Comparison of ENCODE assay signal across 8 cellular contexts in genomic region chr6:39309942-39310531, GRCh38. TPM values are rescaled to one million over a fixed set of nuclear protein-coding genes. Genes with fewer than 3 reads are reported as not detected.
A peak's percentile ranks its signal among the peaks of the same experiment; 100 is the strongest.
DNase-seq lines count a peak whose midpoint lies in the region; ATAC-seq, FAIRE-seq and TF ChIP-seq lines count a peak whose summit lies in the region.

No MANE protein-coding gene starts in this region.

- H3K4me1 Mint-ChIP-seq in chondrocyte (ENCODE audit: low read depth), result peaks cover 5% of the 10 kb centered on the region

- H3K27ac Mint-ChIP-seq in chondrocyte (ENCODE audit: unreplicated experiment), result no peak overlapping the region

- FAIRE-seq in GM12892 (lab: Jason Lieb, UNC), result peak; percentile 93

- no peaks in the 10 kb centered on the region for H3K36me3 Mint-ChIP-seq in chondrocyte (ENCODE audit: low read depth)

- DNase-seq in AG08396 (ENCODE audit: low spot score) (peak; percentile 88), GM12892 (ENCODE audit: insufficient read length) (peak; percentile 59), NCI-H2029 treated with DMSO at 0.1 percent for 48 hours (lab: John Stamatoyannopoulos, UW) (peak; percentile 53), chondrocyte (ENCODE audit: low spot score) (no peak), left lobe of liver (ENCODE audit: low spot score) (peak; percentile 81)
- DNase-seq in activated CD4-positive, alpha-beta T cell treated with anti-CD3 and anti-CD28 coated beads for 1 hour, result peak; percentile 31
- DNase-seq in stimulated activated CD4-positive, alpha-beta T cell treated with anti-CD3 and anti-CD28 coated beads, Interleukin-4, amount 100 ng/mL, for 24 hours, result peak; percentile 60

- ATAC-seq in left lobe of liver (peak; percentile 86), GM18861 (IDR thresholded peaks at IDR 0.05; ENCODE audit: unreplicated experiment) (no peak)

- no peaks in the 10 kb centered on the region for H3K9me3 Mint-ChIP-seq in chondrocyte (ENCODE audit: low read depth)

- no peak for TF ChIP-seq POLR2A in GM12892 (IDR thresholded peaks at IDR 0.05; ENCODE audit: low read depth, low read length)

- peaks cover 57% of the 10 kb centered on the region for H3K27me3 Mint-ChIP-seq in chondrocyte (ENCODE audit: low read depth)

- TF ChIP-seq CTCF in chondrocyte (IDR thresholded peaks at IDR 0.05), result peak; percentile 93

- no peak overlapping the region for H3K4me3 Mint-ChIP-seq in chondrocyte (ENCODE audit: unreplicated experiment)

RNA-seq across cellular contexts. Expression of gene KCNK17, which starts 4.2 kb away (rescaled TPM):
- not detected for polyA plus RNA-seq in GM12892 (2012; ENCODE audit: missing spikeins)
- total RNA-seq in chondrocyte (not detected in 3 replicates), left lobe of liver (1.2 TPM)

RNA-seq across cellular contexts. Expression of gene KCNK16, which starts 12.5 kb away (rescaled TPM):
- polyA plus RNA-seq in GM12892 (2012; ENCODE audit: missing spikeins), result not detected
- total RNA-seq in chondrocyte (not detected in 3 replicates), left lobe of liver (not detected)
